In the genomic region with DNA sequence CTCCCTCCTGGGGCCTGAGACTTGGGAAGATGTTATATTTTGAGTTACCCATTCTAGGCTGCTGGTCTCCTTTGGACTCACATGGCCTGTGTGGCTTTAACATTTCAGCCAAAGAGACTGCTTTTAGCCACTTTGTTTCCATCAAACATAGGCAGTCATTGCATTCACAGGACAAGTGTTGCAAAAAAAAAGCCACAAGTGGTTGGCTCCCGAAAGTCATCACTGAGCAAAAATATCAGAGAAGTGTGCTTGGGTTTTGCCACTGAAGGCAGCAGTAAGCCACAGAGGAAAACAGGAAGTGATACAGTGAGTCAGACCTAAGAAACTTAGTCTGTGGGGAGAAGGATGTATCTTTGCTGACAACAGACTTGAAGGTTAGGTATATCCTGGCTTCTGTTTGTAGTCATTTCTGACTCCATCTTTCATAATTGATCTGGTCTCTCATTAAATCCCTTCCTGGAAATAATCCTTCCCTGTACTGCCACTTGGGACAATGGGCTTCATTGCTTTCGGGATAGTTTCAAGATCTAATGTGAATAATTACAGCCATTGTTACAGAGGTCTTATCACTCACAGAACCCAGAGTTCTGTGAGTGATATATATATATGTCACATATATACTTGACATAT, we compare ENCODE assay signal across 1 cellular context.
TF ChIP-seq lines count a peak whose summit lies in the region.

No MANE protein-coding gene starts in this region.

TF ChIP-seq in K562, 482 proteins besides CTCF, POLR2A, EP300 and RAD21 (continued from another document and continues in another):
- TF ChIP-seq, protein P1, sequence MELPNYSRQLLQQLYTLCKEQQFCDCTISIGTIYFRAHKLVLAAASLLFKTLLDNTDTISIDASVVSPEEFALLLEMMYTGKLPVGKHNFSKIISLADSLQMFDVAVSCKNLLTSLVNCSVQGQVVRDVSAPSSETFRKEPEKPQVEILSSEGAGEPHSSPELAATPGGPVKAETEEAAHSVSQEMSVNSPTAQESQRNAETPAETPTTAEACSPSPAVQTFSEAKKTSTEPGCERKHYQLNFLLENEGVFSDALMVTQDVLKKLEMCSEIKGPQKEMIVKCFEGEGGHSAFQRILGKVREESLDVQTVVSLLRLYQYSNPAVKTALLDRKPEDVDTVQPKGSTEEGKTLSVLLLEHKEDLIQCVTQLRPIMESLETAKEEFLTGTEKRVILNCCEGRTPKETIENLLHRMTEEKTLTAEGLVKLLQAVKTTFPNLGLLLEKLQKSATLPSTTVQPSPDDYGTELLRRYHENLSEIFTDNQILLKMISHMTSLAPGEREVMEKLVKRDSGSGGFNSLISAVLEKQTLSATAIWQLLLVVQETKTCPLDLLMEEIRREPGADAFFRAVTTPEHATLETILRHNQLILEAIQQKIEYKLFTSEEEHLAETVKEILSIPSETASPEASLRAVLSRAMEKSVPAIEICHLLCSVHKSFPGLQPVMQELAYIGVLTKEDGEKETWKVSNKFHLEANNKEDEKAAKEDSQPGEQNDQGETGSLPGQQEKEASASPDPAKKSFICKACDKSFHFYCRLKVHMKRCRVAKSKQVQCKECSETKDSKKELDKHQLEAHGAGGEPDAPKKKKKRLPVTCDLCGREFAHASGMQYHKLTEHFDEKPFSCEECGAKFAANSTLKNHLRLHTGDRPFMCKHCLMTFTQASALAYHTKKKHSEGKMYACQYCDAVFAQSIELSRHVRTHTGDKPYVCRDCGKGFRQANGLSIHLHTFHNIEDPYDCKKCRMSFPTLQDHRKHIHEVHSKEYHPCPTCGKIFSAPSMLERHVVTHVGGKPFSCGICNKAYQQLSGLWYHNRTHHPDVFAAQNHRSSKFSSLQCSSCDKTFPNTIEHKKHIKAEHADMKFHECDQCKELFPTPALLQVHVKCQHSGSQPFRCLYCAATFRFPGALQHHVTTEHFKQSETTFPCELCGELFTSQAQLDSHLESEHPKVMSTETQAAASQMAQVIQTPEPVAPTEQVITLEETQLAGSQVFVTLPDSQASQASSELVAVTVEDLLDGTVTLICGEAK (IDR thresholded peaks at IDR 0.05): no peak
- TF ChIP-seq, protein P1 (CRISPR knock-in tag; IDR thresholded peaks at IDR 0.05): no peak
- no peak for TF ChIP-seq XRCC3 (IDR thresholded peaks at IDR 0.05)
- TF ChIP-seq CHD7 (IDR thresholded peaks at IDR 0.05; ENCODE audit: low read depth, low read length): no peak
- TF ChIP-seq, protein P2, sequence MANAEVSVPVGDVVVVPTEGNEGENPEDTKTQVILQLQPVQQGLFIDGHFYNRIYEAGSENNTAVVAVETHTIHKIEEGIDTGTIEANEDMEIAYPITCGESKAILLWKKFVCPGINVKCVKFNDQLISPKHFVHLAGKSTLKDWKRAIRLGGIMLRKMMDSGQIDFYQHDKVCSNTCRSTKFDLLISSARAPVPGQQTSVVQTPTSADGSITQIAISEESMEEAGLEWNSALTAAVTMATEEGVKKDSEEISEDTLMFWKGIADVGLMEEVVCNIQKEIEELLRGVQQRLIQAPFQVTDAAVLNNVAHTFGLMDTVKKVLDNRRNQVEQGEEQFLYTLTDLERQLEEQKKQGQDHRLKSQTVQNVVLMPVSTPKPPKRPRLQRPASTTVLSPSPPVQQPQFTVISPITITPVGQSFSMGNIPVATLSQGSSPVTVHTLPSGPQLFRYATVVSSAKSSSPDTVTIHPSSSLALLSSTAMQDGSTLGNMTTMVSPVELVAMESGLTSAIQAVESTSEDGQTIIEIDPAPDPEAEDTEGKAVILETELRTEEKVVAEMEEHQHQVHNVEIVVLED (CRISPR knock-in tag; IDR thresholded peaks at IDR 0.05): no peak
- 0 out of 2 replicates have a peak, but pooled peaks have one; percentile 22 for TF ChIP-seq CXXC5 (CRISPR knock-in tag; IDR thresholded peaks at IDR 0.05)
- no peak for TF ChIP-seq ZNF764 (CRISPR knock-in tag; IDR thresholded peaks at IDR 0.05; ENCODE audit: low read depth)
- no peak for TF ChIP-seq PHF8 (IDR thresholded peaks at IDR 0.05; ENCODE audit: borderline replicate concordance, low read length)
- TF ChIP-seq, protein P3, sequence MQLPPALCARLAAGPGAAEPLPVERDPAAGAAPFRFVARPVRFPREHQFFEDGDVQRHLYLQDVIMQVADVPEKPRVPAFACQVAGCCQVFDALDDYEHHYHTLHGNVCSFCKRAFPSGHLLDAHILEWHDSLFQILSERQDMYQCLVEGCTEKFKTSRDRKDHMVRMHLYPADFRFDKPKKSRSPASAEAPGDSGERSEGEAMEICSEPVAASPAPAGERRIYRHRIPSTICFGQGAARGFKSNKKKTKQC (CRISPR knock-in tag; IDR thresholded peaks at IDR 0.05): no peak
- TF ChIP-seq HSF4 (CRISPR knock-in tag; IDR thresholded peaks at IDR 0.05; ENCODE audit: borderline replicate concordance): no peak
- TF ChIP-seq TRIM25 (IDR thresholded peaks at IDR 0.05; ENCODE audit: borderline replicate concordance): no peak
- TF ChIP-seq POLR2H (tag; IDR thresholded peaks at IDR 0.05; ENCODE audit: low read depth): no peak
- no peak for TF ChIP-seq CHCHD3 (CRISPR knock-in tag; IDR thresholded peaks at IDR 0.05)
- TF ChIP-seq DACH1 (IDR thresholded peaks at IDR 0.05; ENCODE audit: partially characterized antibody): no peak
- peak; percentile 86 for TF ChIP-seq ZNF592 (IDR thresholded peaks at IDR 0.05)
